1 cellular context compared by ENCODE assay signal in the genomic region with DNA sequence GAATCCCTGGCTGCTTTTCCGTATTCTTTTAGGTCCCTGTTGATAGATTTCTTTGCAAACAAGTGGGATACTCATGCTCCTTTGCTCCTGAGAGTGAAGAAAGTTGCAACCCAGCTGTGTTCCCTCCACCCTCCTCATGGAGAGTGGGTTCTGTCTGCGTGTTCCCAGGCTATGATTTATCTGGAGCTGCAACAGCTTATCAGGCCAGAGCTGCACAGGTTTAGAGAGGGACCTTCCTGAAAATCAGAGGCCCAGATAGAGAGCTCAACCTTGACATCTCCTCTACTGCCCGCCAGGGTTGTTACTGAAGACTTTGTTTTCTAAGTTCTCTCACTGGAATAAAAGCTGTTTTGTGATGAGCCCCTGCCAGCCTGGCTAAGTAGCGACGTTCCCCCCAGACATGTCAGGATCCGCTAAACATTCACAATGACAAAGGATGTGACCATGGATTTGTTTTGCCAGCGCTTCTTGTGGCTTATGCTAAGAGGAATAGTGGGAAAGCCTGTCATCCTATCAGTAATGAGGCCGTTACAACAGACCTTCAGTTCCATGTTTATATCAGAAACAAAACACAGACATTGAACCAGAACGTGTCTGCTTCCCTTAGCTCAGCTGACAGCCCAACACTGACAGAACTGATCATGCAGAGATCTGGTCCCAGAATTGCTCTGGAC.
TF ChIP-seq lines count a peak whose summit lies in the region.

No MANE protein-coding gene starts in this region.

TF ChIP-seq in IMR-90, 13 proteins besides CTCF, POLR2A, EP300 and RAD21 (continued from another document):
- TF ChIP-seq MAZ (IDR thresholded peaks at IDR 0.05; ENCODE audit: borderline replicate concordance, low read depth, low read length) = no peak
TF ChIP-seq in IMR-90: peak in this region for 0.
